In genomic region chr5:682216-682615, GRCh38 we compare ENCODE assay signal across 5 cellular contexts. TPM values are rescaled to one million over a fixed set of nuclear protein-coding genes. Genes with fewer than 3 reads are reported as not detected.
"Had no signal": no experiment of that assay in that cellular context is flagged by ENCODE, and none has a peak within 500 bp of the region (broad histone marks: within the 10 kb centered on the region; RNA-seq: fewer than 3 reads in every experiment).

No MANE protein-coding gene starts in this region.

RNA-seq across cellular contexts. Expression of gene TPPP, which starts 10.9 kb away (rescaled TPM):
- total RNA-seq: activated CD4-positive, alpha-beta T cell treated with anti-CD3 and anti-CD28 coated beads, Interleukin-2, amount 10 ng/mL, durations not matched to agents 24 days and 14 days; activated T-helper 1 cell treated with anti-CD3 and anti-CD28 coated beads, Interleukin-12 subunit alpha, Interleukin-12 subunit beta, Interleukin-2, Interleukin-4 antibody, amounts not matched to agents 30 ng/mL and 10 ng/mL and 1 ng/mL, durations not matched to agents 14 hours and 24 hours and 36 hours; HepG2; OCI-LY7 had no signal
- polyA plus RNA-seq: IgD-negative memory B cell had no signal
